ENCODE assay signal across 8 cellular contexts in genomic region chr12:85029456-85029855, GRCh38. TPM values are rescaled to one million over a fixed set of nuclear protein-coding genes. Genes with fewer than 3 reads are reported as not detected.
A peak's percentile ranks its signal among the peaks of the same experiment; 100 is the strongest.
DNase-seq lines count a peak whose midpoint lies in the region; ATAC-seq, FAIRE-seq and TF ChIP-seq lines count a peak whose summit lies in the region.

No MANE protein-coding gene starts in this region.

- TF ChIP-seq EP300 in neural cell (conservative IDR thresholded peaks at IDR 0.05; ENCODE audit: poor library complexity, severe bottlenecking): no peak

- no peak overlapping the region for H3K4me2 ChIP-seq in neural cell (ENCODE audit: low read length)

- FAIRE-seq in bronchial epithelial cell (lab: Jason Lieb, UNC): no peak

- no peaks in the 10 kb centered on the region for H3K79me2 ChIP-seq in neural cell (replicated peaks; ENCODE audit: insufficient read depth, low read length)

- no peak overlapping the region for H3K27ac ChIP-seq in neural cell (ENCODE audit: low read length)

- no peak overlapping the region for H3K4me3 ChIP-seq in bronchial epithelial cell (ENCODE audit: low read depth, low read length)
- no peak overlapping the region for H3K4me3 ChIP-seq in neural cell (ENCODE audit: low read length)

- no peaks in the 10 kb centered on the region for H3F3A ChIP-seq in neural cell (ENCODE audit: insufficient read depth, low read length, poor library complexity, severe bottlenecking)

- H2AFZ ChIP-seq in neural cell (ENCODE audit: low read depth, low read length): no peak overlapping the region

- peak; percentile 83 for TF ChIP-seq RAD21 in neural cell (conservative IDR thresholded peaks at IDR 0.05)

- DNase-seq in AG09319 (ENCODE audit: extremely low read depth, low read depth): no peak
- peak; percentile 34 for DNase-seq in NCI-H226
- DNase-seq in bronchial epithelial cell (ENCODE audit: low read depth): peak; percentile 44
- no peak for DNase-seq in occipital lobe (lab: John Stamatoyannopoulos, UW)

- no peaks in the 10 kb centered on the region for H3K36me3 ChIP-seq in bronchial epithelial cell (ENCODE audit: control insufficient read depth, insufficient read depth, low read length)
- H3K36me3 ChIP-seq in neural cell (ENCODE audit: insufficient read depth, low read length): no peaks in the 10 kb centered on the region

- no peak overlapping the region for H3K9ac ChIP-seq in neural cell (ENCODE audit: low read length)

- peak; percentile 55 for ATAC-seq in GM21529 (IDR thresholded peaks at IDR 0.05; ENCODE audit: unreplicated experiment)
- no peak for ATAC-seq in HG03135 (IDR thresholded peaks at IDR 0.05; ENCODE audit: unreplicated experiment)
- no peak for ATAC-seq in activated CD4-positive, CD25-positive, alpha-beta regulatory T cell treated with anti-CD3 and anti-CD28 coated beads, Interleukin-2, amount 50 U/mL, for 24 hours

- H3K9me2 ChIP-seq in neural cell (ENCODE audit: insufficient read depth, low read length): no peaks in the 10 kb centered on the region

- no peaks in the 10 kb centered on the region for H3K9me3 ChIP-seq in neural cell (ENCODE audit: low read length)

- peak; percentile 25 for TF ChIP-seq CTCF in AG09319 (IDR thresholded peaks at IDR 0.05; ENCODE audit: low read depth, low read length)
- no peak for TF ChIP-seq CTCF in bronchial epithelial cell (IDR thresholded peaks at IDR 0.05; ENCODE audit: insufficient read depth, low read length, severe bottlenecking)
- peak; percentile 78 for TF ChIP-seq CTCF in neural cell (IDR thresholded peaks at IDR 0.05; ENCODE audit: poor library complexity, severe bottlenecking)

- H4K20me1 ChIP-seq in neural cell (ENCODE audit: insufficient read depth): no peaks in the 10 kb centered on the region

- H3K27me3 ChIP-seq in bronchial epithelial cell (ENCODE audit: control insufficient read depth, insufficient read depth, low read length) (peaks cover 1% of the 10 kb centered on the region), neural cell (ENCODE audit: insufficient read depth, low read depth, low read length) (no peaks in the 10 kb centered on the region)

TF ChIP-seq in neural cell, 6 proteins besides CTCF, POLR2A, EP300 and RAD21:
- TF ChIP-seq EZH2 (IDR thresholded peaks at IDR 0.05; ENCODE audit: borderline replicate concordance, insufficient read depth, low read length, poor library complexity, severe bottlenecking): no peak
- TF ChIP-seq, protein P1, sequence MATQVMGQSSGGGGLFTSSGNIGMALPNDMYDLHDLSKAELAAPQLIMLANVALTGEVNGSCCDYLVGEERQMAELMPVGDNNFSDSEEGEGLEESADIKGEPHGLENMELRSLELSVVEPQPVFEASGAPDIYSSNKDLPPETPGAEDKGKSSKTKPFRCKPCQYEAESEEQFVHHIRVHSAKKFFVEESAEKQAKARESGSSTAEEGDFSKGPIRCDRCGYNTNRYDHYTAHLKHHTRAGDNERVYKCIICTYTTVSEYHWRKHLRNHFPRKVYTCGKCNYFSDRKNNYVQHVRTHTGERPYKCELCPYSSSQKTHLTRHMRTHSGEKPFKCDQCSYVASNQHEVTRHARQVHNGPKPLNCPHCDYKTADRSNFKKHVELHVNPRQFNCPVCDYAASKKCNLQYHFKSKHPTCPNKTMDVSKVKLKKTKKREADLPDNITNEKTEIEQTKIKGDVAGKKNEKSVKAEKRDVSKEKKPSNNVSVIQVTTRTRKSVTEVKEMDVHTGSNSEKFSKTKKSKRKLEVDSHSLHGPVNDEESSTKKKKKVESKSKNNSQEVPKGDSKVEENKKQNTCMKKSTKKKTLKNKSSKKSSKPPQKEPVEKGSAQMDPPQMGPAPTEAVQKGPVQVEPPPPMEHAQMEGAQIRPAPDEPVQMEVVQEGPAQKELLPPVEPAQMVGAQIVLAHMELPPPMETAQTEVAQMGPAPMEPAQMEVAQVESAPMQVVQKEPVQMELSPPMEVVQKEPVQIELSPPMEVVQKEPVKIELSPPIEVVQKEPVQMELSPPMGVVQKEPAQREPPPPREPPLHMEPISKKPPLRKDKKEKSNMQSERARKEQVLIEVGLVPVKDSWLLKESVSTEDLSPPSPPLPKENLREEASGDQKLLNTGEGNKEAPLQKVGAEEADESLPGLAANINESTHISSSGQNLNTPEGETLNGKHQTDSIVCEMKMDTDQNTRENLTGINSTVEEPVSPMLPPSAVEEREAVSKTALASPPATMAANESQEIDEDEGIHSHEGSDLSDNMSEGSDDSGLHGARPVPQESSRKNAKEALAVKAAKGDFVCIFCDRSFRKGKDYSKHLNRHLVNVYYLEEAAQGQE (IDR thresholded peaks at IDR 0.05; ENCODE audit: borderline replicate concordance): no peak
- peak; percentile 90 for TF ChIP-seq SMC3 (conservative IDR thresholded peaks at IDR 0.05; ENCODE audit: poor library complexity)
- no peak for TF ChIP-seq TAF1 (IDR thresholded peaks at IDR 0.05; ENCODE audit: low read depth)
- no peak for TF ChIP-seq POLR2AphosphoS5 (IDR thresholded peaks at IDR 0.05)
- no peak for TF ChIP-seq MXI1 (conservative IDR thresholded peaks at IDR 0.05; ENCODE audit: poor library complexity, severe bottlenecking)
TF ChIP-seq in neural cell: peak in this region for 1.

RNA-seq across cellular contexts. Expression of gene TSPAN19, which starts 6.6 kb away (rescaled TPM):
- total RNA-seq in bronchial epithelial cell (under 0.01 TPM in 1 of 2 replicates, not detected in the other), occipital lobe (0.16 TPM)
- polyA plus RNA-seq in neural cell: 3.5 and 4.8 TPM in 2 replicates
- polyA minus RNA-seq in neural cell: 0.97 TPM in 1 of 2 replicates, not detected in the other

RNA-seq across cellular contexts. Expression of gene LRRIQ1, which starts 6.7 kb away (rescaled TPM):
- total RNA-seq in bronchial epithelial cell (under 0.01 and 0.38 TPM in 2 replicates), occipital lobe (7.0 TPM)
- polyA plus RNA-seq in neural cell: 11.1 and 11.8 TPM in 2 replicates
- 18.5 and 19.9 TPM in 2 replicates for polyA minus RNA-seq in neural cell

Comparison
In these comparisons a context has a peak if more than half of its experiments do, and no peak if none do; other contexts are left out.
1. DNase-seq: peak in NCI-H226 (single experiment) and bronchial epithelial cell (single experiment); none in AG09319 (single experiment) and occipital lobe (single experiment).